ENCODE assay signal across 8 cellular contexts in the genomic region with DNA sequence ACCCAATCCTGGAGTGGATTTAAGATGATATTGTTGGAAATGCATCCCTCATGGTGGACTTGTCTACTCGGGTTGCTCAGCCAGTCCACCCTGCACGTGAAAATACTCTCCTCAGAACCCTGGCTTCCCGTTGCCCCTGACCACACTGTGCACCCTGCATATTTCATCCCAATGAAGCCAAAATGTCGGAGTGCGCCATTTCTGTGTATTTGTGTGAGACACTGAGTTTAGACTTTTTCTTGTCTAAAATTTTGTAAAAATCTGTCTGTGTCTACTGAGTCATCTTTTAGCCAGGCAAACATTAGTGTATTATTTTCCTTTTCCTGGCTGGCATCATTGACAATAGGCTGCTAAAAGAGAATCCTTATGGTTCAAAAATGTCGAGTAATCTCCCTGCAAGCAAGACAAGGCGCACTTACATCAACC. TPM values are rescaled to one million over a fixed set of nuclear protein-coding genes. Genes with fewer than 3 reads are reported as not detected.
A peak's percentile ranks its signal among the peaks of the same experiment; 100 is the strongest.
DNase-seq lines count a peak whose midpoint lies in the region; ATAC-seq and TF ChIP-seq lines count a peak whose summit lies in the region.

No MANE protein-coding gene starts in this region.

- ATAC-seq in right lobe of liver (no peak), esophagus mucosa (no peak)

- H3K27me3 Mint-ChIP-seq in activated CD4-positive, alpha-beta T cell treated with anti-CD3 and anti-CD28 coated beads, Interleukin-2, amount 10 ng/mL, durations not matched to agents 7 days and 5 days, result no peaks in the 10 kb centered on the region

- peak overlapping the region; percentile 83 for H3K27ac Mint-ChIP-seq in activated CD4-positive, alpha-beta T cell treated with anti-CD3 and anti-CD28 coated beads, Interleukin-2, amount 10 ng/mL, durations not matched to agents 7 days and 5 days

- intact Hi-C loops in ascending aorta (cut with DNase I) (loop anchor here (2.0 to 10.0 kb wide), 4 partner anchors 70 to 300 kb away; a partner anchor contains a TSS), right lobe of liver (cut with DNase I) (loop anchor here in 1 of 2 donors (10.0 kb wide), 1 partner anchor 80 kb away; no protein-coding TSS in a partner anchor)

- H3K4me1 ChIP-seq in Karpas-422 (ENCODE audit: low read length) (peaks cover 26% of the 10 kb centered on the region), ascending aorta (peaks cover 8 to 17% of the 10 kb centered on the region in 2 donors), right lobe of liver (peaks cover 0 to 9% (median 0%) of the 10 kb centered on the region in 4 donors)

- H3K4me3 Mint-ChIP-seq in activated CD4-positive, alpha-beta T cell treated with anti-CD3 and anti-CD28 coated beads, Interleukin-2, amount 10 ng/mL, durations not matched to agents 7 days and 5 days, result peak overlapping the region; percentile 61

- H3K4me1 Mint-ChIP-seq in activated CD4-positive, alpha-beta T cell treated with anti-CD3 and anti-CD28 coated beads, Interleukin-2, amount 10 ng/mL, durations not matched to agents 7 days and 5 days, result peaks cover 21% of the 10 kb centered on the region

- peak overlapping the region; percentile 76; the same call in 1 of the 2 replicates for H3K9ac ChIP-seq in Karpas-422 (ENCODE audit: low read length)

- H3K36me3 ChIP-seq in Karpas-422 (ENCODE audit: insufficient read depth, low read length) (peaks cover 17% of the 10 kb centered on the region; the same call in 1 of the 2 replicates), ascending aorta (peaks cover 18 to 24% of the 10 kb centered on the region in 2 donors), right lobe of liver (peaks cover 4 to 26% (median 15%) of the 10 kb centered on the region in 4 donors)

- peaks cover 7% of the 10 kb centered on the region; the same call in 1 of the 2 replicates for H4K20me1 ChIP-seq in Karpas-422 (ENCODE audit: insufficient read depth, low read depth, low read length)

- H3K79me2 ChIP-seq in Karpas-422 (ENCODE audit: low read length), result peaks cover 13% of the 10 kb centered on the region

- DNase-seq in activated CD4-positive, alpha-beta T cell treated with anti-CD3 and anti-CD28 coated beads, Interleukin-2, amount 10 ng/mL, durations not matched to agents 7 days and 5 days, result no peak
- no peak for DNase-seq in activated CD4-positive, alpha-beta T cell treated with anti-CD3 and anti-CD28 coated beads, Interleukin-2, amount 50 U/mL, for 4 hours
- DNase-seq in Karpas-422 (no peak), ascending aorta (ENCODE audit: low spot score in 2 of 2) (no peak), right lobe of liver (no peak), HPDE6-E6E7 (ENCODE audit: extremely low spot score) (no peak), amniotic stem cell (lab: John Stamatoyannopoulos, UW) (no peak)

- no peak overlapping the region for H2AFZ ChIP-seq in Karpas-422 (ENCODE audit: low read length)

- no peak overlapping the region for H3K27ac ChIP-seq in Karpas-422 (ENCODE audit: low read length)
- peak overlapping the region in 1 of 2 donors; percentile 94 for H3K27ac ChIP-seq in ascending aorta
- no peak overlapping the region for H3K27ac ChIP-seq in right lobe of liver

- H3K9me3 Mint-ChIP-seq in activated CD4-positive, alpha-beta T cell treated with anti-CD3 and anti-CD28 coated beads, Interleukin-2, amount 10 ng/mL, durations not matched to agents 7 days and 5 days, result no peaks in the 10 kb centered on the region

- CTCF ChIA-PET in activated CD4-positive, alpha-beta T cell treated with anti-CD3 and anti-CD28 coated beads, Interleukin-2, amount 10 ng/mL, durations not matched to agents 7 days and 5 days (lab: Charles Lee), result no interaction called here

- H3K9me3 ChIP-seq in Karpas-422 (ENCODE audit: low read length), result no peaks in the 10 kb centered on the region
- H3K9me3 ChIP-seq in ascending aorta, result no peaks in the 10 kb centered on the region
- H3K9me3 ChIP-seq in right lobe of liver, result no peaks in the 10 kb centered on the region

- H3K27me3 ChIP-seq in Karpas-422 (ENCODE audit: low read length) (no peaks in the 10 kb centered on the region), ascending aorta (no peaks in the 10 kb centered on the region), right lobe of liver (no peaks in the 10 kb centered on the region)

- H3K9me2 ChIP-seq in Karpas-422 (replicated peaks; ENCODE audit: insufficient read depth, low read length), result no peaks in the 10 kb centered on the region

- TF ChIP-seq CTCF in ascending aorta (IDR thresholded peaks at IDR 0.05) (no peak), right lobe of liver (IDR thresholded peaks at IDR 0.05) (no peak)

- no peak for TF ChIP-seq POLR2A in right lobe of liver (IDR thresholded peaks at IDR 0.05)

- peaks cover 36% of the 10 kb centered on the region for H3K36me3 Mint-ChIP-seq in activated CD4-positive, alpha-beta T cell treated with anti-CD3 and anti-CD28 coated beads, Interleukin-2, amount 10 ng/mL, durations not matched to agents 7 days and 5 days (ENCODE audit: low read depth)

- peak overlapping the region; percentile 91 for H3K4me2 ChIP-seq in Karpas-422 (ENCODE audit: low read depth, low read length, poor library complexity, severe bottlenecking)

- 60% methylated on average over 7 of the region's 7 CpGs for WGBS in right lobe of liver (ENCODE audit: insufficient coverage, low coverage, low lambda C conversion rate, missing lambda C conversion rate)

- POLR2A ChIA-PET in activated CD4-positive, alpha-beta T cell treated with anti-CD3 and anti-CD28 coated beads, Interleukin-2, amount 10 ng/mL, durations not matched to agents 7 days and 5 days (lab: Charles Lee), result no interaction called here

- H3K4me3 ChIP-seq in Karpas-422 (ENCODE audit: low read length), result peak overlapping the region; percentile 86
- H3K4me3 ChIP-seq in ascending aorta, result peak overlapping the region; percentile 77 to 88
- H3K4me3 ChIP-seq in right lobe of liver, result peak overlapping the region; percentile 65 to 80 (median 78)

RNA-seq across cellular contexts. Expression of a gene that starts 0.5 kb away (rescaled TPM):
- total RNA-seq in activated CD4-positive, alpha-beta T cell treated with anti-CD3 and anti-CD28 coated beads, Interleukin-2, amount 10 ng/mL, durations not matched to agents 7 days and 5 days, result 10 to 100 TPM; 23.3 to 25.9 TPM
- 7.4 and 7.7 TPM in 2 replicates for total RNA-seq in Karpas-422 (2014; rRNA removed; shearing (Covaris generic); ENCODE audit: low replicate concordance)
- 30.2 TPM for total RNA-seq in ascending aorta
- total RNA-seq in right lobe of liver, result 1 to 10 TPM; 1.7 to 7.6 (median 3.7) TPM
- 11.6 TPM for total RNA-seq in esophagus mucosa
